8 cellular contexts compared by ENCODE assay signal in the genomic region with DNA sequence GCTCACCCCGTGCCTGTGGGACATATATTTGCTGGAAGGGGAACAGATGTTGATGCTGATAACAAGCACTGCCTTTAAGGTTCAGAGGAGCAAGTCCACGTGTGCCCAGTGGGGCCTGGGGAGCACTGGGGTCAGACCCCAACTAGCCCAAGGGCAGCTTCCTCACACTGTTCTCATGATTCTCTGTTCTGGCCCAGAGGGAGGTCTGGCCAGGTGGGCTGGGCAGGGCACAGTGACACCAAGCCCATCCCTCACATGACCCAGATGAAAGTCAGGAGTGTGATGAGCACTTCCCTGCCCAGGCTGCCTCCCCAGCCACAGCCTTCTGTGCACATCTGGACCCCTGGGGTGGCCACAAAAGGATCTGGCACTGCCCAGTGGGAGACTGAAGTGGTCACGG. TPM values are rescaled to one million over a fixed set of nuclear protein-coding genes. Genes with fewer than 3 reads are reported as not detected.
DNase-seq lines count a peak whose midpoint lies in the region; ATAC-seq, FAIRE-seq and TF ChIP-seq lines count a peak whose summit lies in the region.
"Not testable (repeated sequence)": the region's sequence is repeated elsewhere in the genome, so short reads cannot be mapped to it uniquely, and the experiment has no call there.

No MANE protein-coding gene starts in this region.

- H3K4me3 ChIP-seq in K562; bronchial epithelial cell (ENCODE audit: low read depth, low read length); lower lobe of right lung; mesenchymal stem cell (ENCODE audit: insufficient read depth in 1 of 2, low read depth in 1 of 2, low read length in 2 of 2); neuronal stem cell (ENCODE audit: low read length in 2 of 2); upper lobe of right lung: not testable (repeated sequence)

- not testable (repeated sequence) for H2BK5ac ChIP-seq in mesenchymal stem cell (ENCODE audit: low read depth, low read length, poor library complexity, severe bottlenecking); neuronal stem cell (ENCODE audit: low read length)

- H4K20me1 ChIP-seq in K562 (replicated peaks; ENCODE audit: control insufficient read depth, insufficient read depth, low read length) = not testable (repeated sequence)

- POLR2A ChIA-PET in K562 (lab: Yijun Ruan, JAX) = not testable (repeated sequence)

- not testable (repeated sequence) for H3K9me3 Mint-ChIP-seq in chondrocyte (ENCODE audit: low read depth)

- not testable (repeated sequence) for DNase-seq in K562 (ENCODE audit: extremely low read depth in 1 of 4, low spot score in 3 of 4); bronchial epithelial cell (ENCODE audit: low read depth); mesenchymal stem cell; neuronal stem cell (ENCODE audit: low spot score); urothelium cell line (ENCODE audit: low spot score)
- DNase-seq in chondrocyte (ENCODE audit: low spot score) (peak; percentile 28), lower lobe of right lung (peak; percentile 23), upper lobe of right lung (peak; percentile 51)

- TF ChIP-seq POLR2A in K562 (conservative IDR thresholded peaks at IDR 0.05) = not testable (repeated sequence)

- H3K9me1 ChIP-seq in K562 (ENCODE audit: control insufficient read depth, insufficient read depth, low read length) = not testable (repeated sequence)

- not testable (repeated sequence) for H4K8ac ChIP-seq in mesenchymal stem cell (ENCODE audit: low read length); neuronal stem cell (ENCODE audit: low read depth, low read length)

- peak; percentile 67 for FAIRE-seq in K562 (lab: Jason Lieb, UNC)
- peak; percentile 81 for FAIRE-seq in bronchial epithelial cell (lab: Jason Lieb, UNC)
- FAIRE-seq in urothelium cell line (lab: Jason Lieb, UNC) = peak; percentile 42

- CTCF ChIA-PET in K562 (lab: Yijun Ruan, JAX; ENCODE audit: low intra/inter-chr PET ratio) = not testable (repeated sequence)

- not testable (repeated sequence) for H3K23ac ChIP-seq in mesenchymal stem cell (ENCODE audit: low read length in 2 of 2)
- peak overlapping the region; percentile 55 for H3K23ac ChIP-seq in neuronal stem cell (ENCODE audit: low read depth, low read length, poor library complexity)

- H3K14ac ChIP-seq in mesenchymal stem cell (ENCODE audit: low read length in 2 of 2) = not testable (repeated sequence)
- H3K14ac ChIP-seq in neuronal stem cell (ENCODE audit: low read length) = peak overlapping the region; percentile 82

- H4K91ac ChIP-seq in mesenchymal stem cell (ENCODE audit: low read length); neuronal stem cell (ENCODE audit: low read depth, low read length, poor library complexity): not testable (repeated sequence)

- H2BK120ac ChIP-seq in mesenchymal stem cell (ENCODE audit: low read depth, low read length); neuronal stem cell (ENCODE audit: low read depth, low read length): not testable (repeated sequence)

- H3K4me2 ChIP-seq in K562 (ENCODE audit: insufficient read depth, low read length); mesenchymal stem cell (ENCODE audit: low read length, poor library complexity, severe bottlenecking); neuronal stem cell (ENCODE audit: insufficient read depth, low read length, poor library complexity, severe bottlenecking): not testable (repeated sequence)

- in situ Hi-C loops in K562 (cut with MboI) = not testable (repeated sequence)

- H3K18ac ChIP-seq in mesenchymal stem cell (ENCODE audit: low read depth in 1 of 2, low read length in 2 of 2); neuronal stem cell (ENCODE audit: low read length): not testable (repeated sequence)

- not testable (repeated sequence) for H3K9me3 ChIP-seq in K562 (replicated peaks; ENCODE audit: control insufficient read depth, insufficient read depth, low read depth, low read length); lower lobe of right lung; mesenchymal stem cell (ENCODE audit: control insufficient read depth, low read length); neuronal stem cell (replicated peaks in 1 of 2; ENCODE audit: control insufficient read depth in 2 of 2, insufficient read depth in 1 of 2, low read depth in 1 of 2, low read length in 2 of 2); upper lobe of right lung

- intact Hi-C loops in K562 (cut with micrococcal nuclease); lower lobe of right lung (cut with DNase I); upper lobe of right lung (cut with DNase I): not testable (repeated sequence)

- not testable (repeated sequence) for H3K27ac ChIP-seq in K562 (ENCODE audit: extremely low read depth, low read depth, low read length); lower lobe of right lung; mesenchymal stem cell (ENCODE audit: low read length, poor library complexity, severe bottlenecking); neuronal stem cell (replicated peaks; ENCODE audit: low read length); upper lobe of right lung

- H3K79me2 ChIP-seq in K562 (ENCODE audit: control insufficient read depth, insufficient read depth, low read length) = not testable (repeated sequence)

- ATAC-seq in K562, lower lobe of right lung, upper lobe of right lung: not testable (repeated sequence)

- peak overlapping the region in 1 of 2 experiments; percentile 64; a peak in 1 of 4 replicates for H3K9ac ChIP-seq in K562 (ENCODE audit: insufficient read depth in 1 of 2, low read depth in 2 of 2, low read length in 2 of 2)
- not testable (repeated sequence) for H3K9ac ChIP-seq in mesenchymal stem cell (ENCODE audit: low read length); neuronal stem cell (ENCODE audit: low read depth, low read length, poor library complexity)

- H3K36me3 ChIP-seq in K562 (ENCODE audit: control insufficient read depth, insufficient read depth, low read length); bronchial epithelial cell (ENCODE audit: control insufficient read depth, insufficient read depth, low read length); lower lobe of right lung; mesenchymal stem cell (ENCODE audit: control insufficient read depth in 1 of 2, insufficient read depth in 2 of 2, low read depth in 1 of 2, low read length in 2 of 2); neuronal stem cell (replicated peaks in 1 of 2; ENCODE audit: control insufficient read depth in 2 of 2, insufficient read depth in 2 of 2, low read length in 2 of 2); upper lobe of right lung: not testable (repeated sequence)

- H3K4me1 Mint-ChIP-seq in chondrocyte (ENCODE audit: low read depth) = not testable (repeated sequence)

- 0% methylated on average over 1 of the region's 3 CpGs for WGBS in K562 (ENCODE audit: insufficient coverage, low coverage, missing lambda C conversion rate)
- WGBS in mesenchymal stem cell = 90% methylated on average over 2 of the region's 3 CpGs
- WGBS in neuronal stem cell (ENCODE audit: extremely low coverage in 2 of 2, insufficient read length in 2 of 2, insufficient replicate concordance in 1 of 2), 2 donors = no CpG with 5 or more reads among the region's 3 CpGs

- peak overlapping the region; percentile 1 for H2BK15ac ChIP-seq in mesenchymal stem cell (ENCODE audit: low read depth, poor library complexity, severe bottlenecking)
- not testable (repeated sequence) for H2BK15ac ChIP-seq in neuronal stem cell (ENCODE audit: low read length)

- not testable (repeated sequence) for H3K4me3 Mint-ChIP-seq in chondrocyte (ENCODE audit: unreplicated experiment)

- not testable (repeated sequence) for H3K27me3 Mint-ChIP-seq in chondrocyte (ENCODE audit: low read depth)

- not testable (repeated sequence) for H3K79me1 ChIP-seq in mesenchymal stem cell (replicated peaks; ENCODE audit: low read length, poor library complexity, severe bottlenecking); neuronal stem cell (ENCODE audit: low read depth, low read length)

- peaks cover 0 to 31% of the 10 kb centered on the region in 2 experiments; a peak in 2 of 5 replicates for H3K4me1 ChIP-seq in K562 (replicated peaks in 1 of 2; ENCODE audit: control insufficient read depth in 2 of 2, insufficient read depth in 2 of 2, low read length in 2 of 2)
- H3K4me1 ChIP-seq in lower lobe of right lung; mesenchymal stem cell (ENCODE audit: control insufficient read depth, insufficient read depth, low read depth, low read length); neuronal stem cell (ENCODE audit: control insufficient read depth in 2 of 2, insufficient read depth in 1 of 2, low read depth in 1 of 2, low read length in 2 of 2); upper lobe of right lung: not testable (repeated sequence)

- not testable (repeated sequence) for H2BK12ac ChIP-seq in mesenchymal stem cell (ENCODE audit: low read length in 2 of 2); neuronal stem cell (ENCODE audit: low read length)

- H3K36me3 Mint-ChIP-seq in chondrocyte (ENCODE audit: low read depth) = not testable (repeated sequence)

- not testable (repeated sequence) for H3K27me3 ChIP-seq in K562 (ENCODE audit: control insufficient read depth in 2 of 2, insufficient read depth in 2 of 2, low read length in 2 of 2); bronchial epithelial cell (ENCODE audit: control insufficient read depth, insufficient read depth, low read length); lower lobe of right lung (ENCODE audit: low read depth); mesenchymal stem cell (ENCODE audit: control insufficient read depth in 1 of 2, insufficient read depth in 1 of 2, low read length in 2 of 2); neuronal stem cell (ENCODE audit: control insufficient read depth in 3 of 3, insufficient read depth in 3 of 3, low read depth in 1 of 3, low read length in 3 of 3); upper lobe of right lung

- H2AK5ac ChIP-seq in mesenchymal stem cell (ENCODE audit: low read length, severe bottlenecking); neuronal stem cell (ENCODE audit: low read depth, low read length): not testable (repeated sequence)

- TF ChIP-seq CTCF in K562 (IDR thresholded peaks at IDR 0.05 in 2 of 3, conservative IDR thresholded peaks at IDR 0.05 in 1 of 3; ENCODE audit: insufficient read depth in 2 of 3, low read depth in 1 of 3, low read length in 3 of 3); bronchial epithelial cell (IDR thresholded peaks at IDR 0.05; ENCODE audit: insufficient read depth, low read length, severe bottlenecking); chondrocyte (IDR thresholded peaks at IDR 0.05); lower lobe of right lung (IDR thresholded peaks at IDR 0.05); upper lobe of right lung (IDR thresholded peaks at IDR 0.05): not testable (repeated sequence)

- H3K27ac Mint-ChIP-seq in chondrocyte (ENCODE audit: unreplicated experiment) = not testable (repeated sequence)

- not testable (repeated sequence) for TF ChIP-seq EP300 in K562 (IDR thresholded peaks at IDR 0.05; ENCODE audit: low read length)

- H2AFZ ChIP-seq in K562 (ENCODE audit: low read depth, low read length); mesenchymal stem cell (ENCODE audit: low read depth, low read length); neuronal stem cell (ENCODE audit: low read length): not testable (repeated sequence)

- not testable (repeated sequence) for BruUV-seq in K562 (replicated peaks; lab: Mats Ljungman, UMichigan)

- not testable (repeated sequence) for TF ChIP-seq RAD21 in K562 (CRISPR knock-in tag; conservative IDR thresholded peaks at IDR 0.05 in 1 of 2, IDR thresholded peaks at IDR 0.05 in 1 of 2)

- H3K4ac ChIP-seq in mesenchymal stem cell (ENCODE audit: low read depth in 1 of 2, low read length in 2 of 2); neuronal stem cell (ENCODE audit: low read length): not testable (repeated sequence)

RNA-seq across cellular contexts. Expression of a gene that starts 29.8 kb away (rescaled TPM):
- total RNA-seq in K562 (2011; cell fraction: chromatin; rRNA removed; ENCODE audit: low replicate concordance) = 221 and 371 TPM in 2 replicates
- total RNA-seq in K562 (2011; cell fraction: nucleolus; rRNA removed) = 168 and 203 TPM in 2 replicates
- total RNA-seq in K562 (2011; cell fraction: nucleoplasm; rRNA removed) = 226 and 236 TPM in 2 replicates
- total RNA-seq in K562 (2014; rRNA removed) (17.8 and 18.2 TPM in 2 replicates), K562 (2014; rRNA removed; fragmentation: Illumina TruSeq; extraction: Trizol) (14.7 and 18.4 TPM in 2 replicates), K562 (2015; rRNA removed; fragmentation: Illumina TruSeq; extraction: Trizol) (9.6 and 10.9 TPM in 2 replicates), K562 (2021) (48.0 and 51.7 TPM in 2 replicates), bronchial epithelial cell (0.53 and 7.4 TPM in 2 replicates), chondrocyte (52.9 to 60.6 TPM (median 59.3 TPM) in 3 replicates), lower lobe of right lung (59.6 TPM), upper lobe of right lung (52.5 TPM)
- polyA plus RNA-seq in K562 (2011; rRNA removed) (16.4 and 20.2 TPM in 2 replicates), K562 (2014; fragmentation: Illumina TruSeq; extraction: Trizol) (36.9 and 38.0 TPM in 2 replicates), K562 (2014; fragmentation: Nextera tagmentation; extraction: Ambion mirVana) (1 to 10 TPM; 1.4 TPM), K562 (2014; rRNA removed) (29.4 and 33.6 TPM in 2 replicates)
- 9.1 and 16.1 TPM in 2 replicates for polyA plus RNA-seq in K562 (2011; cell fraction: cytosol; rRNA removed)
- 52.3 and 120 TPM in 2 replicates for polyA plus RNA-seq in K562 (2011; cell fraction: nucleus; rRNA removed)
- 27.7 and 56.2 TPM in 2 replicates for polyA plus RNA-seq in K562 (2012)
- 19.1 and 30.3 TPM in 2 replicates for polyA minus RNA-seq in K562 (2011; rRNA and poly(A)+ RNA removed)
- polyA minus RNA-seq in K562 (2011; cell fraction: cytosol; rRNA and poly(A)+ RNA removed) = 12.2 and 19.3 TPM in 2 replicates
- polyA minus RNA-seq in K562 (2011; cell fraction: nucleus; rRNA and poly(A)+ RNA removed) = 31.8 and 39.9 TPM in 2 replicates
- polyA plus RNA-seq in mesenchymal stem cell (2013, experiment 1 of 2) = 20.6 TPM
- 20.0 TPM for polyA plus RNA-seq in mesenchymal stem cell (2013, experiment 2 of 2)
- polyA plus RNA-seq in neuronal stem cell (2013, experiment 1 of 2) = 19.3 TPM
- polyA plus RNA-seq in neuronal stem cell (2013, experiment 2 of 2) = 19.3 TPM
